1 cellular context compared by ENCODE assay signal in genomic region chr17:39739020-39739884, GRCh38.
TF ChIP-seq lines count a peak whose summit lies in the region.

No MANE protein-coding gene starts in this region.

TF ChIP-seq in GM12878, 131 proteins besides CTCF, POLR2A, EP300 and RAD21:
- TF ChIP-seq EED (IDR thresholded peaks at IDR 0.05; ENCODE audit: low read depth) (peak; percentile 28; the same call in 1 of the 2 replicates), TCF7 (IDR thresholded peaks at IDR 0.05; ENCODE audit: borderline replicate concordance) (no peak), GABPA (IDR thresholded peaks at IDR 0.05; ENCODE audit: low read depth) (no peak)
